ENCODE assay signal across 1 cellular context in genomic region chr17:73343168-73343634, GRCh38.
A peak's percentile ranks its signal among the peaks of the same experiment; 100 is the strongest.
TF ChIP-seq lines count a peak whose summit lies in the region.

No MANE protein-coding gene starts in this region.

TF ChIP-seq in H1, 55 proteins besides CTCF, POLR2A, EP300 and RAD21:
- TF ChIP-seq POLR2AphosphoS5 (IDR thresholded peaks at IDR 0.05; ENCODE audit: low read depth, low read length), result peak; percentile 40; the same call in 1 of the 2 replicates
- no peak for TF ChIP-seq ZNF274 (IDR thresholded peaks at IDR 0.05; ENCODE audit: borderline replicate concordance, extremely low read depth, low read length)
- TF ChIP-seq USF2 (IDR thresholded peaks at IDR 0.05; ENCODE audit: low read length), result no peak
- TF ChIP-seq SAP30 (IDR thresholded peaks at IDR 0.05; ENCODE audit: insufficient read depth, insufficient replicate concordance, low read length), result no peak
- no peak for TF ChIP-seq E2F6 (IDR thresholded peaks at IDR 0.05)
- TF ChIP-seq CHD1 (IDR thresholded peaks at IDR 0.05; ENCODE audit: low read depth, low read length), result no peak
- TF ChIP-seq, protein P1, sequence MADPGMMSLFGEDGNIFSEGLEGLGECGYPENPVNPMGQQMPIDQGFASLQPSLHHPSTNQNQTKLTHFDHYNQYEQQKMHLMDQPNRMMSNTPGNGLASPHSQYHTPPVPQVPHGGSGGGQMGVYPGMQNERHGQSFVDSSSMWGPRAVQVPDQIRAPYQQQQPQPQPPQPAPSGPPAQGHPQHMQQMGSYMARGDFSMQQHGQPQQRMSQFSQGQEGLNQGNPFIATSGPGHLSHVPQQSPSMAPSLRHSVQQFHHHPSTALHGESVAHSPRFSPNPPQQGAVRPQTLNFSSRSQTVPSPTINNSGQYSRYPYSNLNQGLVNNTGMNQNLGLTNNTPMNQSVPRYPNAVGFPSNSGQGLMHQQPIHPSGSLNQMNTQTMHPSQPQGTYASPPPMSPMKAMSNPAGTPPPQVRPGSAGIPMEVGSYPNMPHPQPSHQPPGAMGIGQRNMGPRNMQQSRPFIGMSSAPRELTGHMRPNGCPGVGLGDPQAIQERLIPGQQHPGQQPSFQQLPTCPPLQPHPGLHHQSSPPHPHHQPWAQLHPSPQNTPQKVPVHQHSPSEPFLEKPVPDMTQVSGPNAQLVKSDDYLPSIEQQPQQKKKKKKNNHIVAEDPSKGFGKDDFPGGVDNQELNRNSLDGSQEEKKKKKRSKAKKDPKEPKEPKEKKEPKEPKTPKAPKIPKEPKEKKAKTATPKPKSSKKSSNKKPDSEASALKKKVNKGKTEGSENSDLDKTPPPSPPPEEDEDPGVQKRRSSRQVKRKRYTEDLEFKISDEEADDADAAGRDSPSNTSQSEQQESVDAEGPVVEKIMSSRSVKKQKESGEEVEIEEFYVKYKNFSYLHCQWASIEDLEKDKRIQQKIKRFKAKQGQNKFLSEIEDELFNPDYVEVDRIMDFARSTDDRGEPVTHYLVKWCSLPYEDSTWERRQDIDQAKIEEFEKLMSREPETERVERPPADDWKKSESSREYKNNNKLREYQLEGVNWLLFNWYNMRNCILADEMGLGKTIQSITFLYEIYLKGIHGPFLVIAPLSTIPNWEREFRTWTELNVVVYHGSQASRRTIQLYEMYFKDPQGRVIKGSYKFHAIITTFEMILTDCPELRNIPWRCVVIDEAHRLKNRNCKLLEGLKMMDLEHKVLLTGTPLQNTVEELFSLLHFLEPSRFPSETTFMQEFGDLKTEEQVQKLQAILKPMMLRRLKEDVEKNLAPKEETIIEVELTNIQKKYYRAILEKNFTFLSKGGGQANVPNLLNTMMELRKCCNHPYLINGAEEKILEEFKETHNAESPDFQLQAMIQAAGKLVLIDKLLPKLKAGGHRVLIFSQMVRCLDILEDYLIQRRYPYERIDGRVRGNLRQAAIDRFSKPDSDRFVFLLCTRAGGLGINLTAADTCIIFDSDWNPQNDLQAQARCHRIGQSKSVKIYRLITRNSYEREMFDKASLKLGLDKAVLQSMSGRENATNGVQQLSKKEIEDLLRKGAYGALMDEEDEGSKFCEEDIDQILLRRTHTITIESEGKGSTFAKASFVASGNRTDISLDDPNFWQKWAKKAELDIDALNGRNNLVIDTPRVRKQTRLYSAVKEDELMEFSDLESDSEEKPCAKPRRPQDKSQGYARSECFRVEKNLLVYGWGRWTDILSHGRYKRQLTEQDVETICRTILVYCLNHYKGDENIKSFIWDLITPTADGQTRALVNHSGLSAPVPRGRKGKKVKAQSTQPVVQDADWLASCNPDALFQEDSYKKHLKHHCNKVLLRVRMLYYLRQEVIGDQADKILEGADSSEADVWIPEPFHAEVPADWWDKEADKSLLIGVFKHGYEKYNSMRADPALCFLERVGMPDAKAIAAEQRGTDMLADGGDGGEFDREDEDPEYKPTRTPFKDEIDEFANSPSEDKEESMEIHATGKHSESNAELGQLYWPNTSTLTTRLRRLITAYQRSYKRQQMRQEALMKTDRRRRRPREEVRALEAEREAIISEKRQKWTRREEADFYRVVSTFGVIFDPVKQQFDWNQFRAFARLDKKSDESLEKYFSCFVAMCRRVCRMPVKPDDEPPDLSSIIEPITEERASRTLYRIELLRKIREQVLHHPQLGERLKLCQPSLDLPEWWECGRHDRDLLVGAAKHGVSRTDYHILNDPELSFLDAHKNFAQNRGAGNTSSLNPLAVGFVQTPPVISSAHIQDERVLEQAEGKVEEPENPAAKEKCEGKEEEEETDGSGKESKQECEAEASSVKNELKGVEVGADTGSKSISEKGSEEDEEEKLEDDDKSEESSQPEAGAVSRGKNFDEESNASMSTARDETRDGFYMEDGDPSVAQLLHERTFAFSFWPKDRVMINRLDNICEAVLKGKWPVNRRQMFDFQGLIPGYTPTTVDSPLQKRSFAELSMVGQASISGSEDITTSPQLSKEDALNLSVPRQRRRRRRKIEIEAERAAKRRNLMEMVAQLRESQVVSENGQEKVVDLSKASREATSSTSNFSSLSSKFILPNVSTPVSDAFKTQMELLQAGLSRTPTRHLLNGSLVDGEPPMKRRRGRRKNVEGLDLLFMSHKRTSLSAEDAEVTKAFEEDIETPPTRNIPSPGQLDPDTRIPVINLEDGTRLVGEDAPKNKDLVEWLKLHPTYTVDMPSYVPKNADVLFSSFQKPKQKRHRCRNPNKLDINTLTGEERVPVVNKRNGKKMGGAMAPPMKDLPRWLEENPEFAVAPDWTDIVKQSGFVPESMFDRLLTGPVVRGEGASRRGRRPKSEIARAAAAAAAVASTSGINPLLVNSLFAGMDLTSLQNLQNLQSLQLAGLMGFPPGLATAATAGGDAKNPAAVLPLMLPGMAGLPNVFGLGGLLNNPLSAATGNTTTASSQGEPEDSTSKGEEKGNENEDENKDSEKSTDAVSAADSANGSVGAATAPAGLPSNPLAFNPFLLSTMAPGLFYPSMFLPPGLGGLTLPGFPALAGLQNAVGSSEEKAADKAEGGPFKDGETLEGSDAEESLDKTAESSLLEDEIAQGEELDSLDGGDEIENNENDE (IDR thresholded peaks at IDR 0.05; ENCODE audit: insufficient replicate concordance, low read length), result no peak
- TF ChIP-seq JUND (IDR thresholded peaks at IDR 0.05; ENCODE audit: low read length), result no peak
- TF ChIP-seq BACH1 (IDR thresholded peaks at IDR 0.05; ENCODE audit: low read length), result no peak
- no peak for TF ChIP-seq FOSL1 (IDR thresholded peaks at IDR 0.05; ENCODE audit: insufficient read depth, low read depth, low read length)
- TF ChIP-seq TAF7 (optimal IDR thresholded peaks at IDR 0.05; ENCODE audit: borderline replicate concordance, low read depth, low read length), result no peak
- no peak for TF ChIP-seq EZH2 (IDR thresholded peaks at IDR 0.05; ENCODE audit: low read depth, low read length, severe bottlenecking)
- TF ChIP-seq CBX5 (IDR thresholded peaks at IDR 0.05; ENCODE audit: low read depth, low read length), result no peak
- TF ChIP-seq ASH2L (IDR thresholded peaks at IDR 0.05; ENCODE audit: low read length), result peak; percentile 75
- 0 out of 4 replicates have a peak, but pooled peaks of 1 of the 2 experiments have one; percentile 15 for TF ChIP-seq HDAC2 (IDR thresholded peaks at IDR 0.05; ENCODE audit: borderline replicate concordance in 1 of 2, low read depth in 2 of 2, low read length in 2 of 2)
- TF ChIP-seq YY1 (IDR thresholded peaks at IDR 0.05; ENCODE audit: low read depth, low read length), result peak; percentile 61; the same call in 1 of the 2 replicates
- TF ChIP-seq HDAC6 (IDR thresholded peaks at IDR 0.05; ENCODE audit: low read depth, low read length), result no peak
- TF ChIP-seq CBX8 (IDR thresholded peaks at IDR 0.05; ENCODE audit: borderline replicate concordance, low read depth, low read length), result no peak
- TF ChIP-seq GTF2F1 (IDR thresholded peaks at IDR 0.05; ENCODE audit: borderline replicate concordance, low read depth, low read length), result no peak
- 0 out of 2 replicates have a peak, but pooled peaks have one; percentile 19 for TF ChIP-seq RXRA (IDR thresholded peaks at IDR 0.05; ENCODE audit: insufficient read depth, low read depth, low read length)
- TF ChIP-seq NRF1 (IDR thresholded peaks at IDR 0.05; ENCODE audit: low read depth, low read length), result no peak
- TF ChIP-seq TCF12 (IDR thresholded peaks at IDR 0.05; ENCODE audit: low read depth, low read length), result peak; percentile 94
- TF ChIP-seq TAF1 (IDR thresholded peaks at IDR 0.05; ENCODE audit: low read depth, low read length), result peak; percentile 62; the same call in 1 of the 2 replicates
- TF ChIP-seq RFX5 (IDR thresholded peaks at IDR 0.05; ENCODE audit: borderline replicate concordance, low read depth, low read length), result no peak
- no peak for TF ChIP-seq KDM1A (IDR thresholded peaks at IDR 0.05; ENCODE audit: borderline replicate concordance, low read length)
- no peak for TF ChIP-seq JUN (IDR thresholded peaks at IDR 0.05; ENCODE audit: low read depth, low read length)
- no peak for TF ChIP-seq SIRT6 (IDR thresholded peaks at IDR 0.05; ENCODE audit: low read length)
- TF ChIP-seq SUZ12 (IDR thresholded peaks at IDR 0.05; ENCODE audit: low read length), result 0 out of 2 replicates have a peak, but pooled peaks have one; percentile 25
- TF ChIP-seq TEAD4 (IDR thresholded peaks at IDR 0.05; ENCODE audit: low read depth, low read length), result no peak
- TF ChIP-seq PHF8 (conservative IDR thresholded peaks at IDR 0.05; ENCODE audit: low read depth, low read length), result no peak
- TF ChIP-seq MAFK (IDR thresholded peaks at IDR 0.05; ENCODE audit: low read depth, low read length), result no peak
- no peak for TF ChIP-seq CEBPB (IDR thresholded peaks at IDR 0.05; ENCODE audit: low read depth, low read length)
- no peak for TF ChIP-seq KDM4A (IDR thresholded peaks at IDR 0.05; ENCODE audit: low read depth, low read length, severe bottlenecking)
- TF ChIP-seq EGR1 (IDR thresholded peaks at IDR 0.05; ENCODE audit: borderline replicate concordance, low read depth, low read length), result no peak
- TF ChIP-seq, protein P2, sequence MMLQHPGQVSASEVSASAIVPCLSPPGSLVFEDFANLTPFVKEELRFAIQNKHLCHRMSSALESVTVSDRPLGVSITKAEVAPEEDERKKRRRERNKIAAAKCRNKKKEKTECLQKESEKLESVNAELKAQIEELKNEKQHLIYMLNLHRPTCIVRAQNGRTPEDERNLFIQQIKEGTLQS (IDR thresholded peaks at IDR 0.05; ENCODE audit: insufficient read depth, low read depth, low read length), result no peak
- no peak for TF ChIP-seq SRF (IDR thresholded peaks at IDR 0.05; ENCODE audit: low read depth, low read length)
- no peak for TF ChIP-seq MAX (IDR thresholded peaks at IDR 0.05)
- TF ChIP-seq SIX5 (IDR thresholded peaks at IDR 0.05; ENCODE audit: low read depth, low read length), result no peak
- TF ChIP-seq GABPA (IDR thresholded peaks at IDR 0.05; ENCODE audit: borderline replicate concordance, insufficient read depth, low read length), result no peak
- TF ChIP-seq BRCA1 (IDR thresholded peaks at IDR 0.05; ENCODE audit: low read depth, low read length), result no peak
- TF ChIP-seq, protein P3, sequence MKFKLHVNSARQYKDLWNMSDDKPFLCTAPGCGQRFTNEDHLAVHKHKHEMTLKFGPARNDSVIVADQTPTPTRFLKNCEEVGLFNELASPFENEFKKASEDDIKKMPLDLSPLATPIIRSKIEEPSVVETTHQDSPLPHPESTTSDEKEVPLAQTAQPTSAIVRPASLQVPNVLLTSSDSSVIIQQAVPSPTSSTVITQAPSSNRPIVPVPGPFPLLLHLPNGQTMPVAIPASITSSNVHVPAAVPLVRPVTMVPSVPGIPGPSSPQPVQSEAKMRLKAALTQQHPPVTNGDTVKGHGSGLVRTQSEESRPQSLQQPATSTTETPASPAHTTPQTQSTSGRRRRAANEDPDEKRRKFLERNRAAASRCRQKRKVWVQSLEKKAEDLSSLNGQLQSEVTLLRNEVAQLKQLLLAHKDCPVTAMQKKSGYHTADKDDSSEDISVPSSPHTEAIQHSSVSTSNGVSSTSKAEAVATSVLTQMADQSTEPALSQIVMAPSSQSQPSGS (IDR thresholded peaks at IDR 0.05; ENCODE audit: low read length), result no peak
- TF ChIP-seq NANOG (IDR thresholded peaks at IDR 0.05; ENCODE audit: insufficient read depth, low read depth, low read length, poor library complexity, severe bottlenecking), result peak; percentile 18
- no peak for TF ChIP-seq POU5F1 (IDR thresholded peaks at IDR 0.05; ENCODE audit: low read depth, low read length)
- TF ChIP-seq CHD2 (IDR thresholded peaks at IDR 0.05; ENCODE audit: low read length), result peak; percentile 18; the same call in 1 of the 2 replicates
- no peak for TF ChIP-seq SP2 (IDR thresholded peaks at IDR 0.05; ENCODE audit: low read length)
- no peak for TF ChIP-seq SP4 (IDR thresholded peaks at IDR 0.05; ENCODE audit: low read length)
- no peak for TF ChIP-seq CREB1 (IDR thresholded peaks at IDR 0.05)
- TF ChIP-seq RBBP5 (IDR thresholded peaks at IDR 0.05; ENCODE audit: borderline replicate concordance, low read depth, low read length), result peak; percentile 97
- no peak for TF ChIP-seq RNF2 (IDR thresholded peaks at IDR 0.05; ENCODE audit: borderline replicate concordance, low read depth, low read length, missing control alignments, poor library complexity, severe bottlenecking)
- peak; percentile 73; the same call in 1 of the 2 replicates for TF ChIP-seq SP1 (IDR thresholded peaks at IDR 0.05; ENCODE audit: low read depth, low read length)
- no peak for TF ChIP-seq TBP (IDR thresholded peaks at IDR 0.05; ENCODE audit: low read depth, low read length)
- 0 out of 4 replicates have a peak, but pooled peaks of 1 of the 2 experiments have one; percentile 12 for TF ChIP-seq SIN3A (conservative IDR thresholded peaks at IDR 0.05 in 1 of 2, IDR thresholded peaks at IDR 0.05 in 1 of 2; ENCODE audit: low read depth in 1 of 2, low read length in 2 of 2)
- no peak for TF ChIP-seq KDM5A (IDR thresholded peaks at IDR 0.05; ENCODE audit: low read length)
- TF ChIP-seq BCL11A (IDR thresholded peaks at IDR 0.05; ENCODE audit: low read depth in 2 of 2, low read length in 2 of 2), result no peak
- no peak for TF ChIP-seq CTBP2 (IDR thresholded peaks at IDR 0.05; ENCODE audit: borderline replicate concordance, insufficient read depth, insufficient read length, low read length)
